Comparison of ENCODE assay signal across 18 cellular contexts in the genomic region with DNA sequence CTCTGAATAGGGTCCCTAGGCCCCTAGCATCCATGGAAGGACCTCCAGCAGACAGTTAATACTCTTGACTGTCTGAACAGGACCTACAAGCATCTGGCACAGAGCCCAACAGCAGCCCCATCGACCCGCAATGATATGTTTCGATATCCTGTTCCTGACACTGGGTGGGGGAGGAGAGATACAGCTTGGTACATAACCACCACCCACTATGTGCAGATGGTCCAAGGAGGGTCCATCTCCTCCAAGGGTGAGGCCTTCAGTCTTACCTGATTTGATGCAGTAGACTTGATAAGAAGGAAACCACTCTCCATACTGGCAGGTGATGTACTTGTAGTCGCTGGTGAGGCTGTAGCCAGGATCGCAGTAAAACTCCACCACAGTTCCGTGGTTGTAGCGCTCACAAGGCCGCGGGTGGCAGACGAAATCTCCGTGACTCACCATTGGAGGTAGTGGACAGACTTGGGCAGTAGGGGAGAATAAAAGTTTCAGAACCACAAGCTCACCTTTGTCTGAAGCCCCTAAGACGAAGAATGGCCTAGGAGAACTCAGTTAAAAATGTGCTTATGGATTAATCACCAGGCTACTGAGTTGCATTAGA.
"Had no signal": no experiment of that assay in that cellular context is flagged by ENCODE, and none has a peak within 500 bp of the region (broad histone marks: within the 10 kb centered on the region; RNA-seq: fewer than 3 reads in every experiment).

No MANE protein-coding gene starts in this region.

- H3K4me3 Mint-ChIP-seq: effector memory CD8-positive, alpha-beta T cell; mesothelial cell of epicardium; naive B cell; stimulated activated naive B cell treated with anti-CD40 and anti-IgM and Interleukin-4, amounts not matched to agents 10 μg/mL and 1 μg/mL and 100 μg/mL, for 72 hours had no signal

- H3K27ac Mint-ChIP-seq: mesothelial cell of epicardium; naive B cell; stimulated activated naive B cell treated with anti-CD40 and anti-IgM and Interleukin-4, amounts not matched to agents 10 μg/mL and 1 μg/mL and 100 μg/mL, for 72 hours had no signal

- H3K36me3 ChIP-seq: lower lobe of right lung, neutrophil had no signal

- DNase-seq: activated CD4-positive, alpha-beta T cell treated with anti-CD3 and anti-CD28 coated beads, Interleukin-2, amount 50 U/mL, for 1 hour; body of pancreas; effector memory CD8-positive, alpha-beta T cell; kidney glomerular epithelial cell; lower lobe of right lung; naive B cell; posterior cingulate gyrus; stimulated activated CD4-positive, alpha-beta T cell treated with anti-CD3 and anti-CD28 coated beads, Interleukin-1b, Interleukin-23, amount 100 ng/mL, for 48 hours; stimulated activated naive B cell treated with anti-CD40 and anti-IgM and Interleukin-4, amounts not matched to agents 10 μg/mL and 1 μg/mL and 100 μg/mL, for 72 hours; substantia nigra; T-cell; trophoblast cell had no signal

- H3K4me1 ChIP-seq: body of pancreas had no signal

- H3K9me3 ChIP-seq: body of pancreas, lower lobe of right lung, neutrophil had no signal

- ATAC-seq: body of pancreas; lower lobe of right lung; stimulated activated naive B cell treated with anti-CD40 and anti-IgM and Interleukin-4, amounts not matched to agents 10 μg/mL and 1 μg/mL and 100 μg/mL, for 72 hours had no signal

- H3K9me3 Mint-ChIP-seq: activated T-cell treated with anti-CD3 and anti-CD28 coated beads, Interleukin-2, amount 50 U/mL, for 72 hours; effector memory CD8-positive, alpha-beta T cell; mesothelial cell of epicardium; T-cell had no signal

- H3K4me3 ChIP-seq: body of pancreas, hepatocyte, lower lobe of right lung, SK-N-MC, skin epidermis had no signal

- H3K36me3 Mint-ChIP-seq: mesothelial cell of epicardium; naive B cell; stimulated activated naive B cell treated with anti-CD40 and anti-IgM and Interleukin-4, amounts not matched to agents 10 μg/mL and 1 μg/mL and 100 μg/mL, for 72 hours had no signal

- H3K27ac ChIP-seq: body of pancreas, hepatocyte, lower lobe of right lung, neutrophil, SK-N-MC had no signal

- H3K4me1 Mint-ChIP-seq: naive B cell; stimulated activated naive B cell treated with anti-CD40 and anti-IgM and Interleukin-4, amounts not matched to agents 10 μg/mL and 1 μg/mL and 100 μg/mL, for 72 hours had no signal

- H3K27me3 ChIP-seq: body of pancreas, hepatocyte, neutrophil had no signal
